In genomic region chrX:107716045-107716684, GRCh38 we compare ENCODE assay signal across 8 cellular contexts. TPM values are rescaled to one million over a fixed set of nuclear protein-coding genes. Genes with fewer than 3 reads are reported as not detected.
DNase-seq lines count a peak whose midpoint lies in the region; ATAC-seq and TF ChIP-seq lines count a peak whose summit lies in the region.

No MANE protein-coding gene starts in this region.

- H4K8ac ChIP-seq in mesenchymal stem cell (ENCODE audit: low read length): no peak overlapping the region

- H3K4me3 Mint-ChIP-seq in HFFc6: peak overlapping the region; percentile 98

- no peak for DNase-seq in HFFc6
- DNase-seq in mesenchymal stem cell: no peak
- peak in 1 of 2 donors; percentile 89 for DNase-seq in upper lobe of left lung
- no peak for DNase-seq in GF-D8 (lab: John Stamatoyannopoulos, UW)

- H3K9me2 ChIP-seq in SU-DHL-6 (replicated peaks; ENCODE audit: insufficient read depth, low read length): no peaks in the 10 kb centered on the region

- no peaks in the 10 kb centered on the region; the same call in 1 of the 2 replicates for H3K27me3 Mint-ChIP-seq in HFFc6 (ENCODE audit: insufficient read depth)

- 0 out of 2 replicates have a peak, but pooled peaks cover 3% of the 10 kb centered on the region for H3F3A ChIP-seq in SU-DHL-6 (ENCODE audit: insufficient read depth)

- H3K36me3 ChIP-seq in ES-I3 (ENCODE audit: insufficient read depth, low read length) (0 out of 2 replicates have a peak, but pooled peaks cover 4% of the 10 kb centered on the region), SU-DHL-6 (ENCODE audit: low read length) (no peaks in the 10 kb centered on the region), ectodermal cell (ENCODE audit: control insufficient read depth, insufficient read depth, low read length) (no peaks in the 10 kb centered on the region), mesenchymal stem cell (ENCODE audit: control insufficient read depth in 1 of 2, insufficient read depth in 2 of 2, low read depth in 1 of 2, low read length in 2 of 2) (peaks cover 11% of the 10 kb centered on the region in 2 experiments), upper lobe of left lung (peaks cover 0 to 30% (median 11%) of the 10 kb centered on the region in 4 donors)

- H3K4me3 ChIP-seq in SU-DHL-6 (ENCODE audit: insufficient read depth, low read length, poor library complexity, severe bottlenecking): peak overlapping the region; percentile 63
- H3K4me3 ChIP-seq in ectodermal cell (ENCODE audit: insufficient read depth, low read depth, low read length): peak overlapping the region; percentile 47
- H3K4me3 ChIP-seq in mesenchymal stem cell (ENCODE audit: insufficient read depth in 1 of 2, low read depth in 1 of 2, low read length in 2 of 2): peak overlapping the region; percentile 70 to 81
- H3K4me3 ChIP-seq in upper lobe of left lung: peak overlapping the region; percentile 45 to 81 (median 66)

- H3K4me2 ChIP-seq in SU-DHL-6 (ENCODE audit: low read depth, low read length, poor library complexity, severe bottlenecking) (peak overlapping the region; percentile 65), mesenchymal stem cell (ENCODE audit: low read length, poor library complexity, severe bottlenecking) (peak overlapping the region; percentile 70)

- H3K9me3 Mint-ChIP-seq in HFFc6: no peaks in the 10 kb centered on the region

- H2BK5ac ChIP-seq in mesenchymal stem cell (ENCODE audit: low read depth, low read length, poor library complexity, severe bottlenecking): no peak overlapping the region

- no peak overlapping the region for H2AK5ac ChIP-seq in mesenchymal stem cell (ENCODE audit: low read length, severe bottlenecking)

- TF ChIP-seq POLR2A in upper lobe of left lung (IDR thresholded peaks at IDR 0.05): peak in 1 of 4 donors; percentile 7

- H3K27me3 ChIP-seq in SU-DHL-6 (ENCODE audit: low read length): no peaks in the 10 kb centered on the region
- H3K27me3 ChIP-seq in ectodermal cell (ENCODE audit: control insufficient read depth, insufficient read depth, low read length, poor library complexity, severe bottlenecking): peaks cover 8% of the 10 kb centered on the region
- peaks cover 0 to 47% of the 10 kb centered on the region in 2 experiments for H3K27me3 ChIP-seq in mesenchymal stem cell (ENCODE audit: control insufficient read depth in 1 of 2, insufficient read depth in 1 of 2, low read length in 2 of 2)
- no peaks in the 10 kb centered on the region for H3K27me3 ChIP-seq in upper lobe of left lung

- H2BK12ac ChIP-seq in mesenchymal stem cell (ENCODE audit: low read length in 2 of 2): no peak overlapping the region

- H3K4me1 Mint-ChIP-seq in HFFc6 (ENCODE audit: low read depth): peaks cover 38% of the 10 kb centered on the region

- peaks cover 5% of the 10 kb centered on the region for H3K79me1 ChIP-seq in mesenchymal stem cell (replicated peaks; ENCODE audit: low read length, poor library complexity, severe bottlenecking)

- no peaks in the 10 kb centered on the region for H4K20me1 ChIP-seq in SU-DHL-6 (ENCODE audit: low read depth, low read length)

- H3K27ac Mint-ChIP-seq in HFFc6: peak overlapping the region; percentile 98

- H3K4ac ChIP-seq in mesenchymal stem cell (ENCODE audit: low read depth in 1 of 2, low read length in 2 of 2): peak overlapping the region; percentile 67 to 75

- H2AFZ ChIP-seq in SU-DHL-6 (ENCODE audit: low read depth, low read length, severe bottlenecking) (no peak overlapping the region), mesenchymal stem cell (ENCODE audit: low read depth, low read length) (no peak overlapping the region)

- peak overlapping the region; percentile 50 for H4K91ac ChIP-seq in mesenchymal stem cell (ENCODE audit: low read length)

- 0 out of 2 replicates have a peak, but pooled peaks cover 3% of the 10 kb centered on the region for H3K79me2 ChIP-seq in SU-DHL-6 (ENCODE audit: insufficient read depth, low read length)

- no peak for TF ChIP-seq CTCF in HFFc6 (IDR thresholded peaks at IDR 0.05)
- TF ChIP-seq CTCF in SU-DHL-6 (IDR thresholded peaks at IDR 0.05; ENCODE audit: insufficient read depth, low read length, poor library complexity, severe bottlenecking): no peak
- no peak for TF ChIP-seq CTCF in upper lobe of left lung (IDR thresholded peaks at IDR 0.05)

- H2BK120ac ChIP-seq in mesenchymal stem cell (ENCODE audit: low read depth, low read length): peak overlapping the region; percentile 8

- no peaks in the 10 kb centered on the region for H3K36me3 Mint-ChIP-seq in HFFc6 (ENCODE audit: low read depth)

- H2BK15ac ChIP-seq in mesenchymal stem cell (ENCODE audit: low read depth, poor library complexity, severe bottlenecking): peak overlapping the region; percentile 69

- ATAC-seq in upper lobe of left lung (ENCODE audit: low FRiP score in 2 of 2) (peak in 1 of 2 donors; percentile 0), HG03378 (IDR thresholded peaks at IDR 0.05; ENCODE audit: unreplicated experiment) (no peak)

- 1 to 2% methylated on average over 50 to 54 of the region's 54 CpGs for WGBS in ectodermal cell, 2 experiments
- WGBS in mesenchymal stem cell: 0% methylated on average over 20 of the region's 54 CpGs
- WGBS in upper lobe of left lung, 2 donors: 0 to 29% methylated on average over 2 to 48 of the region's 54 CpGs

- peak overlapping the region; percentile 34 to 56 for H3K23ac ChIP-seq in mesenchymal stem cell (ENCODE audit: low read length in 2 of 2)

- H3K9ac ChIP-seq in ES-I3 (ENCODE audit: low read depth, low read length) (peak overlapping the region; percentile 68), SU-DHL-6 (ENCODE audit: low read length) (peak overlapping the region; percentile 67), mesenchymal stem cell (ENCODE audit: low read length) (peak overlapping the region; percentile 94)

- peak overlapping the region; percentile 58 for H3K27ac ChIP-seq in SU-DHL-6 (ENCODE audit: low read depth, low read length)
- H3K27ac ChIP-seq in ectodermal cell (ENCODE audit: insufficient read depth, low read depth, low read length, poor library complexity, severe bottlenecking): no peak overlapping the region
- H3K27ac ChIP-seq in mesenchymal stem cell (ENCODE audit: low read length, poor library complexity, severe bottlenecking): peak overlapping the region; percentile 66
- peak overlapping the region; percentile 94 to 99 (median 98) for H3K27ac ChIP-seq in upper lobe of left lung

- H3K14ac ChIP-seq in mesenchymal stem cell (ENCODE audit: low read length in 2 of 2): peak overlapping the region in 1 of 2 experiments; percentile 55

- H3K4me1 ChIP-seq in ES-I3 (ENCODE audit: insufficient read depth, low read length): peaks cover 27% of the 10 kb centered on the region
- H3K4me1 ChIP-seq in ectodermal cell (ENCODE audit: control insufficient read depth, insufficient read depth, low read length): no peaks in the 10 kb centered on the region
- peaks cover 17% of the 10 kb centered on the region for H3K4me1 ChIP-seq in mesenchymal stem cell (ENCODE audit: control insufficient read depth, insufficient read depth, low read depth, low read length)
- H3K4me1 ChIP-seq in upper lobe of left lung: peaks cover 14 to 45% (median 19%) of the 10 kb centered on the region in 4 donors

- H3K9me3 ChIP-seq in ES-I3 (ENCODE audit: control insufficient read depth, insufficient read depth, low read length) (no peaks in the 10 kb centered on the region), SU-DHL-6 (ENCODE audit: insufficient read depth, low read length) (no peaks in the 10 kb centered on the region), ectodermal cell (ENCODE audit: control insufficient read depth, low read length) (no peaks in the 10 kb centered on the region), mesenchymal stem cell (ENCODE audit: control insufficient read depth, low read length) (no peaks in the 10 kb centered on the region), upper lobe of left lung (no peaks in the 10 kb centered on the region)

- no peak for TF ChIP-seq EP300 in upper lobe of left lung (IDR thresholded peaks at IDR 0.05)

- peak overlapping the region; percentile 86 to 89 for H3K18ac ChIP-seq in mesenchymal stem cell (ENCODE audit: low read depth in 1 of 2, low read length in 2 of 2)

RNA-seq across cellular contexts. Expression of gene TSC22D3, which starts 59.4 kb away (rescaled TPM):
- 10 to 100 TPM; 11.0 to 17.8 (median 12.2) TPM for total RNA-seq in HFFc6 (2021; fragmentation: NEBNext Ultra II Directional; extraction: Animal tissue kit (Norgen Biotek cat#: 25700))
- polyA plus RNA-seq in ectodermal cell (2013, experiment 1 of 4): 14.2 TPM
- polyA plus RNA-seq in ectodermal cell (2013, experiment 2 of 4): 14.2 TPM
- polyA plus RNA-seq in ectodermal cell (2013, experiment 3 of 4): 14.7 TPM
- polyA plus RNA-seq in ectodermal cell (2013, experiment 4 of 4): 15.8 TPM
- polyA plus RNA-seq in mesenchymal stem cell (2013, experiment 1 of 2): 151 TPM
- 131 TPM for polyA plus RNA-seq in mesenchymal stem cell (2013, experiment 2 of 2)
- total RNA-seq in upper lobe of left lung: 1,000 to 10,000 TPM in 1 of 6 donors, 100 to 1,000 TPM in 5; 309 to 1,061 (median 406) TPM

Comparison
In these comparisons a context has a peak if more than half of its experiments do, and no peak if none do; other contexts are left out.
1. RNA of gene TSC22D3, which starts 59.4 kb away (total RNA-seq): 309 to 1,061 TPM in upper lobe of left lung; 11.0 to 17.8 TPM in HFFc6; every median in the first group is over 10 times any median in the second.
2. Peak in every context shown above with its lines, with median percentiles within 50 percentile points of each other: H3K9ac ChIP-seq and H3K4me3 ChIP-seq.